In genomic region chr2:112795720-112796119, GRCh38 we compare ENCODE assay signal across 14 cellular contexts. TPM values are rescaled to one million over a fixed set of nuclear protein-coding genes. Genes with fewer than 3 reads are reported as not detected.
DNase-seq lines count a peak whose midpoint lies in the region; ATAC-seq, FAIRE-seq and TF ChIP-seq lines count a peak whose summit lies in the region.
"Had no signal": no experiment of that assay in that cellular context is flagged by ENCODE, and none has a peak within 500 bp of the region (broad histone marks: within the 10 kb centered on the region; RNA-seq: fewer than 3 reads in every experiment).

No MANE protein-coding gene starts in this region.

- H3K36me3 ChIP-seq in IMR-90 (ENCODE audit: control insufficient read depth, insufficient read depth, low read length) = no peaks in the 10 kb centered on the region
- H3K36me3 ChIP-seq in keratinocyte (ENCODE audit: control insufficient read depth in 2 of 2, extremely low read depth in 1 of 2, insufficient read depth in 2 of 2, low read length in 2 of 2) = no peaks in the 10 kb centered on the region
- no peaks in the 10 kb centered on the region for H3K36me3 ChIP-seq in suprapubic skin
- no peaks in the 10 kb centered on the region for H3K36me3 ChIP-seq in osteoblast (ENCODE audit: insufficient read depth, low read length)

- H3K4me3 ChIP-seq in IMR-90 (ENCODE audit: insufficient read depth, low read depth, low read length) = no peak overlapping the region
- no peak overlapping the region for H3K4me3 ChIP-seq in keratinocyte (ENCODE audit: control insufficient read depth in 2 of 3, extremely low read depth in 1 of 3, insufficient read depth in 2 of 3, low read depth in 1 of 3, low read length in 3 of 3)
- no peak overlapping the region for H3K4me3 ChIP-seq in suprapubic skin
- no peak overlapping the region for H3K4me3 ChIP-seq in osteoblast (ENCODE audit: insufficient read depth, low read length)

- H3K79me1 ChIP-seq in IMR-90 (ENCODE audit: low read depth in 1 of 2, low read length in 2 of 2) = 0 out of 4 replicates have a peak, but pooled peaks cover 0 to 3% of the 10 kb centered on the region in 2 experiments

- H2BK20ac ChIP-seq in IMR-90 (ENCODE audit: low read depth, low read length) = peak overlapping the region; percentile 90

- H3K9me3 ChIP-seq in IMR-90 (ENCODE audit: control insufficient read depth, insufficient read depth, low read length) = peaks cover 6% of the 10 kb centered on the region
- H3K9me3 ChIP-seq in keratinocyte (ENCODE audit: control insufficient read depth, low read depth, low read length) = no peaks in the 10 kb centered on the region
- no peaks in the 10 kb centered on the region for H3K9me3 ChIP-seq in suprapubic skin
- H3K9me3 ChIP-seq in osteoblast (ENCODE audit: low read depth, low read length) = no peaks in the 10 kb centered on the region

- H3K4me3 Mint-ChIP-seq in CD14-positive monocyte = no peak overlapping the region
- H3K4me3 Mint-ChIP-seq: B cell, memory B cell had no signal

- H3K79me2 ChIP-seq in keratinocyte (ENCODE audit: control insufficient read depth, insufficient read depth, low read length) (no peaks in the 10 kb centered on the region), osteoblast (ENCODE audit: insufficient read depth, low read length) (no peaks in the 10 kb centered on the region)
- H3K79me2 ChIP-seq: parathyroid adenoma had no signal

- H2AK5ac ChIP-seq in IMR-90 (ENCODE audit: low read depth, low read length) = peak overlapping the region; percentile 66

- H3K9ac ChIP-seq in IMR-90 (ENCODE audit: low read depth, low read length) = no peak overlapping the region
- H3K9ac ChIP-seq in keratinocyte (ENCODE audit: control insufficient read depth, extremely low read depth, insufficient read depth, low read length) = peak overlapping the region; percentile 74
- H3K9ac ChIP-seq: parathyroid adenoma had no signal

- peaks cover 5 to 10% (median 7%) of the 10 kb centered on the region in 7 donors for H3K9me3 Mint-ChIP-seq in CD14-positive monocyte

- POLR2A ChIA-PET in IMR-90 (lab: Charles Lee; ENCODE audit: unreplicated experiment) (no interaction called here), RWPE1 (lab: Yijun Ruan, JAX; ENCODE audit: low non-redundant PET) (interaction anchor here (0.7 kb wide), 1 partner anchor 19 kb away, joined by 3 read pairs; no protein-coding TSS in a partner anchor)

- H2BK15ac ChIP-seq in IMR-90 (ENCODE audit: low read depth, low read length) = peak overlapping the region; percentile 93

- H3K4me2 ChIP-seq in IMR-90 (ENCODE audit: low read depth, low read length) = no peak overlapping the region
- H3K4me2 ChIP-seq in keratinocyte (ENCODE audit: control insufficient read depth, extremely low read depth, insufficient read depth, low read depth, low read length) = peak overlapping the region; percentile 74
- no peak overlapping the region for H3K4me2 ChIP-seq in osteoblast (ENCODE audit: insufficient read depth, low read length)

- no peaks in the 10 kb centered on the region for H4K20me1 ChIP-seq in IMR-90 (ENCODE audit: insufficient read depth, low read length)
- H4K20me1 ChIP-seq in keratinocyte (ENCODE audit: control insufficient read depth, extremely low read depth, insufficient read depth, low read length) = no peaks in the 10 kb centered on the region
- no peaks in the 10 kb centered on the region for H4K20me1 ChIP-seq in osteoblast (ENCODE audit: insufficient read depth, low read length)

- H4K5ac ChIP-seq in IMR-90 (ENCODE audit: low read depth, low read length) = peak overlapping the region; percentile 21

- peak overlapping the region; percentile 23 to 91 (median 48) for H3K27ac Mint-ChIP-seq in CD14-positive monocyte
- H3K27ac Mint-ChIP-seq: B cell, memory B cell had no signal

- CTCF ChIA-PET in IMR-90 (lab: Yijun Ruan, JAX) (no interaction called here), RWPE1 (lab: Yijun Ruan, JAX) (interaction anchor here (0.6 to 1.6 kb wide), 3 partner anchors 89 to 307 kb away, joined by 3 to 8 read pairs (median 4); no protein-coding TSS in a partner anchor)

- WGBS in IMR-90 (ENCODE audit: extremely low coverage in 2 of 2, insufficient read length in 1 of 2), 2 experiments = 83% methylated on average over 1 of the region's 2 CpGs; no CpG with 5 or more reads in 1 of the 2 experiments
- 37% methylated on average over 2 of the region's 2 CpGs for WGBS in suprapubic skin

- no peak for TF ChIP-seq EP300 in suprapubic skin (IDR thresholded peaks at IDR 0.05)

- no peak overlapping the region for H3K56ac ChIP-seq in IMR-90 (ENCODE audit: extremely low read depth, insufficient read depth, low read length)

- H2BK5ac ChIP-seq in IMR-90 (ENCODE audit: low read depth, low read length, poor library complexity, severe bottlenecking) = peak overlapping the region; percentile 24

- no peak overlapping the region for H3K27ac ChIP-seq in IMR-90 (ENCODE audit: insufficient read depth, low read length)
- peak overlapping the region; percentile 97 for H3K27ac ChIP-seq in RWPE1
- H3K27ac ChIP-seq in keratinocyte (ENCODE audit: control insufficient read depth, insufficient read depth, low read length) = peak overlapping the region; percentile 97
- H3K27ac ChIP-seq in suprapubic skin = no peak overlapping the region
- no peak overlapping the region for H3K27ac ChIP-seq in osteoblast (ENCODE audit: low read depth, low read length)
- H3K27ac ChIP-seq: parathyroid adenoma had no signal

- peak overlapping the region; percentile 72 for H3K4ac ChIP-seq in IMR-90 (ENCODE audit: low read depth, low read length)

- H3K27me3 ChIP-seq in IMR-90 (ENCODE audit: control insufficient read depth, insufficient read depth, low read length) (no peaks in the 10 kb centered on the region), keratinocyte (ENCODE audit: control insufficient read depth, extremely low read depth, insufficient read depth, low read length) (no peaks in the 10 kb centered on the region), suprapubic skin (no peaks in the 10 kb centered on the region), osteoblast (ENCODE audit: insufficient read depth, low read length) (no peaks in the 10 kb centered on the region)

- dilution Hi-C loops in IMR-90 (cut with HindIII; ENCODE audit: low sequenced_read_pairs, unreplicated experiment) = no loop called here
- dilution Hi-C loops in keratinocyte (cut with MboI; ENCODE audit: extremely low pct_ligation_motif_present, low sequenced_read_pairs) = no loop called here

- H2AFZ ChIP-seq in IMR-90 (replicated peaks; ENCODE audit: low read length, poor library complexity) = peak overlapping the region; percentile 10
- H2AFZ ChIP-seq in keratinocyte (ENCODE audit: control insufficient read depth, low read length) = no peak overlapping the region
- H2AFZ ChIP-seq in osteoblast (ENCODE audit: low read length) = no peak overlapping the region
- H2AFZ ChIP-seq: parathyroid adenoma had no signal

- no peak for TF ChIP-seq RAD21 in IMR-90 (IDR thresholded peaks at IDR 0.05; ENCODE audit: low read length)

- intact Hi-C loops in CD14-positive monocyte (cut with micrococcal nuclease) = loop anchor here (5.0 to 10.0 kb wide), 4 partner anchors 33 to 89 kb away; partner anchors contain the start of genes CKAP2L (in 1 of the 2) and IL1B (in 1 of the 2)
- intact Hi-C loops in IMR-90 (cut with micrococcal nuclease) = no loop called here

- peaks cover 8% of the 10 kb centered on the region for H3K9me1 ChIP-seq in IMR-90 (ENCODE audit: insufficient read depth, low read length)
- no peaks in the 10 kb centered on the region for H3K9me1 ChIP-seq in keratinocyte (ENCODE audit: control insufficient read depth, extremely low read depth, insufficient read depth, low read length)

- peak overlapping the region; percentile 26 to 42 for H4K8ac ChIP-seq in IMR-90 (ENCODE audit: low read depth in 2 of 2, low read length in 2 of 2)

- H3K4me1 ChIP-seq in IMR-90 (ENCODE audit: control insufficient read depth, insufficient read depth, low read length) (peaks cover 5% of the 10 kb centered on the region), keratinocyte (ENCODE audit: control insufficient read depth, extremely low read depth, insufficient read depth, low read length) (peaks cover 48% of the 10 kb centered on the region), suprapubic skin (peaks cover 28% of the 10 kb centered on the region), osteoblast (ENCODE audit: insufficient read depth, low read length) (peaks cover 18% of the 10 kb centered on the region)

- peak; percentile 96 for FAIRE-seq in keratinocyte (lab: Jason Lieb, UNC)

- no TSS peak for BruUV-seq in IMR-90 (replicated peaks; lab: Mats Ljungman, UMichigan)

- peaks cover 44% of the 10 kb centered on the region for H3K4me1 Mint-ChIP-seq in CD14-positive monocyte

- peaks cover 0 to 6% (median 4%) of the 10 kb centered on the region in 3 donors for H3K27me3 Mint-ChIP-seq in CD14-positive monocyte (ENCODE audit: low read depth in 3 of 3)
- H3K27me3 Mint-ChIP-seq: B cell, memory B cell had no signal

- TF ChIP-seq POLR2A in IMR-90 (IDR thresholded peaks at IDR 0.05; ENCODE audit: low read depth, low read length) (no peak), suprapubic skin (IDR thresholded peaks at IDR 0.05) (no peak)

- in situ Hi-C loops in IMR-90 (cut with MboI; ENCODE audit: low sequenced_read_pairs) = no loop called here

- peak overlapping the region; percentile 42 for H3K18ac ChIP-seq in IMR-90 (ENCODE audit: low read depth, low read length)

- 0 out of 2 replicates have a peak overlapping the region, but pooled peaks have one; percentile 42 for H3K23ac ChIP-seq in IMR-90 (ENCODE audit: low read depth, low read length)

- H3K36me3 Mint-ChIP-seq in CD14-positive monocyte = peaks cover 0 to 3% of the 10 kb centered on the region in 2 donors

- peak overlapping the region; percentile 59 for H3K14ac ChIP-seq in IMR-90 (replicated peaks; ENCODE audit: low read depth, low read length)

- H4K91ac ChIP-seq in IMR-90 (ENCODE audit: insufficient read depth, low read depth, low read length) = peak overlapping the region; percentile 48; the same call in 1 of the 2 replicates

- TF ChIP-seq CTCF in CD14-positive monocyte (IDR thresholded peaks at IDR 0.05) (no peak), IMR-90 (conservative IDR thresholded peaks at IDR 0.05; ENCODE audit: low read depth, low read length) (no peak), RWPE1 (conservative IDR thresholded peaks at IDR 0.05; ENCODE audit: low read depth) (no peak), keratinocyte (optimal IDR thresholded peaks at IDR 0.05 in 1 of 3, IDR thresholded peaks at IDR 0.05 in 1 of 3, conservative IDR thresholded peaks at IDR 0.05 in 1 of 3; ENCODE audit: extremely low read depth in 1 of 3, insufficient read depth in 2 of 3, low read length in 3 of 3) (peak in 1 of 3 experiments; percentile 10), suprapubic skin (IDR thresholded peaks at IDR 0.05) (no peak), osteoblast (IDR thresholded peaks at IDR 0.05; ENCODE audit: extremely low read depth, low read depth, low read length) (no peak)

- H2BK120ac ChIP-seq in IMR-90 (ENCODE audit: low read depth, low read length) = peak overlapping the region; percentile 73

- no peak for ATAC-seq in IMR-90 (ENCODE audit: low read depth)

- H2AK9ac ChIP-seq in IMR-90 (replicated peaks; ENCODE audit: low read depth, low read length, poor library complexity) = no peak overlapping the region

- DNase-seq in CD14-positive monocyte (ENCODE audit: low spot score) = peak; percentile 51
- no peak for DNase-seq in IMR-90
- DNase-seq in RWPE1 (ENCODE audit: low spot score) = peak; percentile 58
- DNase-seq in keratinocyte (ENCODE audit: low read depth, low spot score) = no peak
- DNase-seq in dermis blood vessel endothelial cell = no peak
- no peak for DNase-seq in 8988T
- DNase-seq in suprapubic skin (ENCODE audit: low spot score in 2 of 2) = no peak
- no peak for DNase-seq in osteoblast (ENCODE audit: insufficient read length, low spot score, missing footprints)
- DNase-seq: activated CD4-positive, alpha-beta T cell treated with anti-CD3 and anti-CD28 coated beads, Interleukin-2, amount 50 U/mL, for 48 hours; caudate nucleus; NCI-H524 treated with DMSO at 0.1 percent for 48 hours had no signal

RNA-seq across cellular contexts. Expression of gene IL1A, which starts 11.4 kb away (rescaled TPM):
- polyA plus RNA-seq in CD14-positive monocyte = under 1 TPM in 1 of 2 donors, not detected in 1; 0.26 TPM
- 0.83 and 1.1 TPM in 2 replicates for total RNA-seq in IMR-90 (2012; rRNA removed)
- 0.39 and 0.48 TPM in 2 replicates for polyA plus RNA-seq in IMR-90 (2012; rRNA removed)
- polyA plus RNA-seq in IMR-90 (2012; cell fraction: cytosol; rRNA removed) = 0.05 and 0.30 TPM in 2 replicates
- polyA plus RNA-seq in IMR-90 (2012; cell fraction: nucleus; rRNA removed; ENCODE audit: low replicate concordance) = 0.08 and 1.6 TPM in 2 replicates
- polyA plus RNA-seq in keratinocyte = 146 to 269 TPM (median 240 TPM) in 3 replicates
- polyA plus RNA-seq in keratinocyte (2011; ENCODE audit: low read depth) = 121 TPM
- polyA plus RNA-seq in keratinocyte (2011; cell fraction: cytosol; rRNA removed) = 145 and 292 TPM in 2 replicates
- polyA plus RNA-seq in keratinocyte (2011; cell fraction: nucleus; rRNA removed) = 339 and 358 TPM in 2 replicates
- polyA plus RNA-seq in keratinocyte (2012; ENCODE audit: low replicate concordance) = 118 and 151 TPM in 2 replicates
- 35.3 to 143 TPM (median 103 TPM) in 3 replicates for polyA minus RNA-seq in keratinocyte
- polyA minus RNA-seq in keratinocyte (2011; cell fraction: cytosol; rRNA and poly(A)+ RNA removed) = 90.0 TPM
- 106 and 198 TPM in 2 replicates for polyA minus RNA-seq in keratinocyte (2011; cell fraction: nucleus; rRNA and poly(A)+ RNA removed)
- under 0.01 and 0.19 TPM in 2 replicates for total RNA-seq in dermis blood vessel endothelial cell
- 1 to 10 TPM in 1 of 4 donors, under 1 TPM in 2, not detected in 1; 0.49 to 1.1 (median 0.76) TPM for total RNA-seq in suprapubic skin
- total RNA-seq in osteoblast = not detected in 2 replicates
- total RNA-seq: B cell had no signal

RNA-seq across cellular contexts. Expression of gene CKAP2L, which starts 31.3 kb away (rescaled TPM):
- polyA plus RNA-seq in CD14-positive monocyte = under 1 TPM; 0.04 to 0.24 TPM
- 9.9 and 13.3 TPM in 2 replicates for total RNA-seq in IMR-90 (2012; rRNA removed)
- 6.3 and 6.4 TPM in 2 replicates for polyA plus RNA-seq in IMR-90 (2012; rRNA removed)
- polyA plus RNA-seq in IMR-90 (2012; cell fraction: cytosol; rRNA removed) = 0.43 and 0.55 TPM in 2 replicates
- polyA plus RNA-seq in IMR-90 (2012; cell fraction: nucleus; rRNA removed; ENCODE audit: low replicate concordance) = 0.50 and 2.0 TPM in 2 replicates
- 1.2 to 10.9 TPM (median 9.3 TPM) in 3 replicates for polyA plus RNA-seq in keratinocyte
- polyA plus RNA-seq in keratinocyte (2011; ENCODE audit: low read depth) = 0.50 TPM
- 1.8 and 3.3 TPM in 2 replicates for polyA plus RNA-seq in keratinocyte (2011; cell fraction: cytosol; rRNA removed)
- 1.5 and 2.0 TPM in 2 replicates for polyA plus RNA-seq in keratinocyte (2011; cell fraction: nucleus; rRNA removed)
- 0.45 and 9.6 TPM in 2 replicates for polyA plus RNA-seq in keratinocyte (2012; ENCODE audit: low replicate concordance)
- 0.89 to 7.2 TPM (median 1.6 TPM) in 3 replicates for polyA minus RNA-seq in keratinocyte
- 1.2 TPM for polyA minus RNA-seq in keratinocyte (2011; cell fraction: cytosol; rRNA and poly(A)+ RNA removed)
- polyA minus RNA-seq in keratinocyte (2011; cell fraction: nucleus; rRNA and poly(A)+ RNA removed) = 0.84 and 2.2 TPM in 2 replicates
- total RNA-seq in dermis blood vessel endothelial cell = 2.4 and 12.8 TPM in 2 replicates
- total RNA-seq in suprapubic skin = 1 to 10 TPM; 1.7 to 9.1 (median 3.2) TPM
- total RNA-seq in osteoblast = 1.1 and 1.5 TPM in 2 replicates

RNA-seq across cellular contexts. Expression of gene IL1B, which starts 40.9 kb away (rescaled TPM):
- polyA plus RNA-seq in CD14-positive monocyte (100 to 1,000 TPM in 1 of 2 donors, 10 to 100 TPM in 1; 65.1 to 114 TPM), IMR-90 (2012; rRNA removed) (3.2 and 4.4 TPM in 2 replicates), keratinocyte (221 to 291 TPM (median 232 TPM) in 3 replicates)
- total RNA-seq in IMR-90 (2012; rRNA removed) (3.0 and 3.6 TPM in 2 replicates), dermis blood vessel endothelial cell (0.14 and 0.17 TPM in 2 replicates), suprapubic skin (1 to 10 TPM in 1 of 4 donors, not detected in 3; 1.2 TPM), osteoblast (0.36 TPM in 1 of 2 replicates, not detected in the other)
- polyA plus RNA-seq in IMR-90 (2012; cell fraction: cytosol; rRNA removed) = 5.7 and 5.9 TPM in 2 replicates
- polyA plus RNA-seq in IMR-90 (2012; cell fraction: nucleus; rRNA removed; ENCODE audit: low replicate concordance) = 5.4 and 17.9 TPM in 2 replicates
- 13.0 TPM for polyA plus RNA-seq in keratinocyte (2011; ENCODE audit: low read depth)
- polyA plus RNA-seq in keratinocyte (2011; cell fraction: cytosol; rRNA removed) = 233 and 264 TPM in 2 replicates
- 352 and 413 TPM in 2 replicates for polyA plus RNA-seq in keratinocyte (2011; cell fraction: nucleus; rRNA removed)
- 20.2 and 162 TPM in 2 replicates for polyA plus RNA-seq in keratinocyte (2012; ENCODE audit: low replicate concordance)
- polyA minus RNA-seq in keratinocyte = 304 to 333 TPM (median 331 TPM) in 3 replicates
- 193 TPM for polyA minus RNA-seq in keratinocyte (2011; cell fraction: cytosol; rRNA and poly(A)+ RNA removed)
- polyA minus RNA-seq in keratinocyte (2011; cell fraction: nucleus; rRNA and poly(A)+ RNA removed) = 183 and 312 TPM in 2 replicates

Comparison
In these comparisons a context has a peak if more than half of its experiments do, and no peak if none do; other contexts are left out.
1. DNase-seq: peak in CD14-positive monocyte (single experiment) and RWPE1 (single experiment); none in IMR-90 (single experiment), keratinocyte (single experiment), dermis blood vessel endothelial cell (single experiment), 8988T (single experiment), suprapubic skin (0 of 2) and osteoblast (single experiment).
2. H3K27ac ChIP-seq: peak in RWPE1 (single experiment) and keratinocyte (single experiment); none in IMR-90 (single experiment), suprapubic skin (single experiment) and osteoblast (single experiment).